22 cellular contexts compared by ENCODE assay signal in the genomic region with DNA sequence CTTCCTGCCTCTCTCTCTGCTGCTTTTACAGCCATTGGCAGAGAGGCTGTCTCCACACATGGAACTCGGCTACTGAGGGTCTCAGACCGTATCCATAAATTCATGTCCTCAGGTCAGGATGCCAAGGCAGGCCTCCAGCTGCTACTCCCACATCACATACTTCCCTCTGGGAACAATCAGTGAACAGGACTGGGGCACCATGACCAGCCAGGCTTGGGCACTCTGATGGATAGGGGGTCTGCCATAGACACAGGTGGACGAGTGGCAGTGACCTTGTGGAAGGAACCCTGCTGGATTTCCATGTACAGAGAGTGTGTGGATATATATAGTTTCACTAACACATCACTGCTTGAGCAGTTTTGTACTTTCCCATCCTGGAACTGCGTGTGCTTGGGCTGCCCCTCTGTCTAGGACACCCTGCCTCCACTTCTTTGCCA.
A peak's percentile ranks its signal among the peaks of the same experiment; 100 is the strongest.
DNase-seq lines count a peak whose midpoint lies in the region; ATAC-seq and TF ChIP-seq lines count a peak whose summit lies in the region.
"Had no signal": no experiment of that assay in that cellular context is flagged by ENCODE, and none has a peak within 500 bp of the region (broad histone marks: within the 10 kb centered on the region; RNA-seq: fewer than 3 reads in every experiment).

No MANE protein-coding gene starts in this region.

- ATAC-seq in left cardiac atrium (no peak), HG02852 (IDR thresholded peaks at IDR 0.05; ENCODE audit: unreplicated experiment) (no peak)
- ATAC-seq in stimulated activated naive CD8-positive, alpha-beta T cell treated with anti-CD3 and anti-CD28 coated beads, Interleukin-15, amount 100 ng/mL, for 72 hours: no peak
- ATAC-seq: effector memory CD8-positive, alpha-beta T cell; HCT116; natural killer cell; stimulated activated naive B cell treated with anti-CD40 and anti-IgM and Interleukin-4, amounts not matched to agents 10 μg/mL and 1 μg/mL and 100 μg/mL, for 72 hours had no signal

- no peak overlapping the region for H3K14ac ChIP-seq in trophoblast cell (ENCODE audit: low read length)

- H4K8ac ChIP-seq in trophoblast cell (ENCODE audit: low read depth, low read length): no peak overlapping the region

- no peak overlapping the region for H3K27ac Mint-ChIP-seq in stimulated activated naive CD8-positive, alpha-beta T cell treated with anti-CD3 and anti-CD28 coated beads, Interleukin-15, amount 100 ng/mL, for 72 hours
- H3K27ac Mint-ChIP-seq: activated CD4-positive, alpha-beta memory T cell treated with anti-CD3 and anti-CD28 coated beads for 36 hours; natural killer cell; stimulated activated naive B cell treated with anti-CD40 and anti-IgM and Interleukin-4, amounts not matched to agents 10 μg/mL and 1 μg/mL and 100 μg/mL, for 72 hours; T-helper 2 cell treated with Interferon-gamma antibody and Interleukin-4, amounts not matched to agents 5 μg/mL and 100 μg/mL, for 36 hours had no signal

- H4K12ac ChIP-seq in trophoblast cell (ENCODE audit: low read depth, low read length): no peak overlapping the region

- WGBS in esophagus muscularis mucosa: 79% methylated on average over 4 of the region's 4 CpGs
- WGBS in trophoblast cell (ENCODE audit: extremely low coverage, insufficient coverage, insufficient read length): no CpG with 5 or more reads among the region's 4 CpGs
- WGBS in esophagus squamous epithelium, 2 donors: 81 to 82% methylated on average over 3 to 4 of the region's 4 CpGs

- H3K4ac ChIP-seq in trophoblast cell (ENCODE audit: low read depth, low read length): no peak overlapping the region

- H3K4me3 Mint-ChIP-seq in stimulated activated naive CD8-positive, alpha-beta T cell treated with anti-CD3 and anti-CD28 coated beads, Interleukin-15, amount 100 ng/mL, for 72 hours: no peak overlapping the region
- H3K4me3 Mint-ChIP-seq: activated CD4-positive, alpha-beta memory T cell treated with anti-CD3 and anti-CD28 coated beads for 36 hours; activated naive CD4-positive, alpha-beta T cell treated with anti-CD3 and anti-CD28 coated beads, Interleukin-2, amount 50 U/mL, for 24 hours; effector memory CD8-positive, alpha-beta T cell; natural killer cell; stimulated activated naive B cell treated with anti-CD40 and anti-IgM and Interleukin-4, amounts not matched to agents 10 μg/mL and 1 μg/mL and 100 μg/mL, for 72 hours; T-helper 2 cell treated with Interferon-gamma antibody and Interleukin-4, amounts not matched to agents 5 μg/mL and 100 μg/mL, for 36 hours had no signal

- H3K4me2 ChIP-seq in trophoblast cell (ENCODE audit: low read length): no peak overlapping the region

- H3K4me1 Mint-ChIP-seq in stimulated activated naive CD8-positive, alpha-beta T cell treated with anti-CD3 and anti-CD28 coated beads, Interleukin-15, amount 100 ng/mL, for 72 hours: peaks cover 15% of the 10 kb centered on the region
- H3K4me1 Mint-ChIP-seq: activated naive CD4-positive, alpha-beta T cell treated with anti-CD3 and anti-CD28 coated beads, Interleukin-2, amount 50 U/mL, for 24 hours; natural killer cell; stimulated activated naive B cell treated with anti-CD40 and anti-IgM and Interleukin-4, amounts not matched to agents 10 μg/mL and 1 μg/mL and 100 μg/mL, for 72 hours had no signal

- peak overlapping the region; percentile 2 for H2AK5ac ChIP-seq in trophoblast cell (ENCODE audit: low read length)

- no peak overlapping the region for H2BK120ac ChIP-seq in trophoblast cell (ENCODE audit: insufficient read depth, low read length, poor library complexity)

- no peak overlapping the region for H3K9ac ChIP-seq in trophoblast cell (ENCODE audit: low read length)

- no peak overlapping the region for H3K4me3 ChIP-seq in right atrium auricular region
- H3K4me3 ChIP-seq in esophagus muscularis mucosa: no peak overlapping the region
- H3K4me3 ChIP-seq in trophoblast cell (ENCODE audit: low read depth, low read length): no peak overlapping the region
- H3K4me3 ChIP-seq in esophagus squamous epithelium: no peak overlapping the region
- H3K4me3 ChIP-seq: lung, mucosa of descending colon, Peyer's patch had no signal

- no peaks in the 10 kb centered on the region for H3K27me3 ChIP-seq in right atrium auricular region
- no peaks in the 10 kb centered on the region for H3K27me3 ChIP-seq in esophagus muscularis mucosa
- H3K27me3 ChIP-seq in trophoblast cell (ENCODE audit: insufficient read depth, low read length): no peaks in the 10 kb centered on the region
- H3K27me3 ChIP-seq in esophagus squamous epithelium: no peaks in the 10 kb centered on the region
- H3K27me3 ChIP-seq: Peyer's patch had no signal

- DNase-seq in right atrium auricular region (ENCODE audit: low spot score) (peak; percentile 55), left cardiac atrium (no peak), esophagus muscularis mucosa (ENCODE audit: extremely low spot score) (no peak), trophoblast cell (no peak), ureter (ENCODE audit: low spot score) (peak; percentile 32), esophagus squamous epithelium (lab: John Stamatoyannopoulos, UW) (no peak)
- no peak for DNase-seq in stimulated activated naive CD8-positive, alpha-beta T cell treated with anti-CD3 and anti-CD28 coated beads, Interleukin-15, amount 100 ng/mL, for 72 hours
- DNase-seq: activated CD4-positive, alpha-beta memory T cell treated with anti-CD3 and anti-CD28 coated beads for 36 hours; activated CD4-positive, alpha-beta T cell treated with anti-CD3 and anti-CD28 coated beads for 1 hour; amniotic stem cell; DMS79; effector memory CD8-positive, alpha-beta T cell; erythroblast; mucosa of descending colon; natural killer cell; stimulated activated naive B cell treated with anti-CD40 and anti-IgM and Interleukin-4, amounts not matched to agents 10 μg/mL and 1 μg/mL and 100 μg/mL, for 72 hours had no signal

- H3K79me1 ChIP-seq in trophoblast cell (ENCODE audit: low read length): peaks cover 11% of the 10 kb centered on the region

- H3K79me2 ChIP-seq in trophoblast cell (ENCODE audit: control insufficient read depth, insufficient read depth, low read length, poor library complexity): no peaks in the 10 kb centered on the region

- intact Hi-C loops in left cardiac atrium (cut with DNase I) (loop anchor here (2.0 to 10.0 kb wide), 5 partner anchors 42 to 482 kb away; no protein-coding TSS in a partner anchor), esophagus muscularis mucosa (cut with DNase I) (loop anchor here (5.0 to 10.0 kb wide), 3 partner anchors 187 to 477 kb away; no protein-coding TSS in a partner anchor), esophagus squamous epithelium (cut with DNase I) (no loop called here)

- H3K36me3 ChIP-seq in right atrium auricular region: no peaks in the 10 kb centered on the region
- peaks cover 0 to 2% (median 0%) of the 10 kb centered on the region in 4 donors for H3K36me3 ChIP-seq in esophagus muscularis mucosa
- H3K36me3 ChIP-seq in trophoblast cell (ENCODE audit: control insufficient read depth in 1 of 2, insufficient read depth in 2 of 2, low read length in 2 of 2): no peaks in the 10 kb centered on the region
- H3K36me3 ChIP-seq in esophagus squamous epithelium: no peaks in the 10 kb centered on the region
- H3K36me3 ChIP-seq: Peyer's patch had no signal

- peak overlapping the region; percentile 7 for H2BK12ac ChIP-seq in trophoblast cell (ENCODE audit: low read length)

- H3K9me3 ChIP-seq in right atrium auricular region: no peaks in the 10 kb centered on the region
- H3K9me3 ChIP-seq in esophagus muscularis mucosa: no peaks in the 10 kb centered on the region
- no peaks in the 10 kb centered on the region for H3K9me3 ChIP-seq in trophoblast cell (ENCODE audit: insufficient read depth, low read depth, low read length)
- H3K9me3 ChIP-seq in esophagus squamous epithelium: no peaks in the 10 kb centered on the region
- H3K9me3 ChIP-seq: mucosa of descending colon, Peyer's patch had no signal

- TF ChIP-seq CTCF in right atrium auricular region (IDR thresholded peaks at IDR 0.05) (no peak), esophagus muscularis mucosa (IDR thresholded peaks at IDR 0.05) (no peak), esophagus squamous epithelium (IDR thresholded peaks at IDR 0.05) (no peak)

- TF ChIP-seq POLR2A in esophagus muscularis mucosa (IDR thresholded peaks at IDR 0.05; ENCODE audit: low read depth): no peak
- no peak for TF ChIP-seq POLR2A in esophagus squamous epithelium (IDR thresholded peaks at IDR 0.05)

- H2BK5ac ChIP-seq in trophoblast cell (ENCODE audit: low read depth, low read length, poor library complexity): no peak overlapping the region

- no peak overlapping the region for H2AFZ ChIP-seq in trophoblast cell (ENCODE audit: insufficient read depth, low read length, poor library complexity)

- no peak overlapping the region for H3K18ac ChIP-seq in trophoblast cell (ENCODE audit: low read length)

- H3K4me1 ChIP-seq in right atrium auricular region (peaks cover 0 to 16% of the 10 kb centered on the region in 2 donors), esophagus muscularis mucosa (peaks cover 6 to 29% (median 25%) of the 10 kb centered on the region in 4 donors), trophoblast cell (ENCODE audit: control insufficient read depth in 1 of 2, insufficient read depth in 2 of 2, low read length in 2 of 2) (peaks cover 8 to 14% of the 10 kb centered on the region in 2 experiments), esophagus squamous epithelium (peaks cover 0 to 8% (median 0%) of the 10 kb centered on the region in 3 donors)
- H3K4me1 ChIP-seq: Peyer's patch had no signal

- H3K27me3 Mint-ChIP-seq in stimulated activated naive CD8-positive, alpha-beta T cell treated with anti-CD3 and anti-CD28 coated beads, Interleukin-15, amount 100 ng/mL, for 72 hours: no peaks in the 10 kb centered on the region
- H3K27me3 Mint-ChIP-seq: activated CD4-positive, alpha-beta memory T cell treated with anti-CD3 and anti-CD28 coated beads for 36 hours; activated naive CD4-positive, alpha-beta T cell treated with anti-CD3 and anti-CD28 coated beads, Interleukin-2, amount 50 U/mL, for 24 hours; effector memory CD8-positive, alpha-beta T cell had no signal

- H3K27ac ChIP-seq in right atrium auricular region (no peak overlapping the region), esophagus muscularis mucosa (replicated peaks in 1 of 4) (peak overlapping the region in 3 of 4 donors; percentile 18 to 66 (median 26)), trophoblast cell (ENCODE audit: low read depth, low read length) (no peak overlapping the region), esophagus squamous epithelium (no peak overlapping the region)
- H3K27ac ChIP-seq: Peyer's patch had no signal

- H3K23ac ChIP-seq in trophoblast cell (ENCODE audit: low read length): no peak overlapping the region

- TF ChIP-seq EP300 in esophagus muscularis mucosa (IDR thresholded peaks at IDR 0.05): no peak

- H4K91ac ChIP-seq in trophoblast cell (ENCODE audit: low read depth, low read length): no peak overlapping the region

- no peaks in the 10 kb centered on the region for H3K9me3 Mint-ChIP-seq in stimulated activated naive CD8-positive, alpha-beta T cell treated with anti-CD3 and anti-CD28 coated beads, Interleukin-15, amount 100 ng/mL, for 72 hours
- H3K9me3 Mint-ChIP-seq: activated CD4-positive, alpha-beta memory T cell treated with anti-CD3 and anti-CD28 coated beads for 36 hours; activated naive CD4-positive, alpha-beta T cell treated with anti-CD3 and anti-CD28 coated beads, Interleukin-2, amount 50 U/mL, for 24 hours; effector memory CD8-positive, alpha-beta T cell; natural killer cell; stimulated activated naive B cell treated with anti-CD40 and anti-IgM and Interleukin-4, amounts not matched to agents 10 μg/mL and 1 μg/mL and 100 μg/mL, for 72 hours; T-helper 2 cell treated with Interferon-gamma antibody and Interleukin-4, amounts not matched to agents 5 μg/mL and 100 μg/mL, for 36 hours had no signal

Comparison
In these comparisons a context has a peak if more than half of its experiments do, and no peak if none do; other contexts are left out.
1. DNase-seq: peak in right atrium auricular region (single experiment) and ureter (single experiment); none in left cardiac atrium (single experiment), esophagus muscularis mucosa (single experiment), trophoblast cell (0 of 2), esophagus squamous epithelium (single experiment) and stimulated activated naive CD8-positive, alpha-beta T cell treated with anti-CD3 and anti-CD28 coated beads, Interleukin-15, amount 100 ng/mL, for 72 hours (0 of 2).
2. H3K27ac ChIP-seq: peak in esophagus muscularis mucosa (3 of 4); none in right atrium auricular region (0 of 2), trophoblast cell (single experiment) and esophagus squamous epithelium (0 of 4).